In the genomic region with DNA sequence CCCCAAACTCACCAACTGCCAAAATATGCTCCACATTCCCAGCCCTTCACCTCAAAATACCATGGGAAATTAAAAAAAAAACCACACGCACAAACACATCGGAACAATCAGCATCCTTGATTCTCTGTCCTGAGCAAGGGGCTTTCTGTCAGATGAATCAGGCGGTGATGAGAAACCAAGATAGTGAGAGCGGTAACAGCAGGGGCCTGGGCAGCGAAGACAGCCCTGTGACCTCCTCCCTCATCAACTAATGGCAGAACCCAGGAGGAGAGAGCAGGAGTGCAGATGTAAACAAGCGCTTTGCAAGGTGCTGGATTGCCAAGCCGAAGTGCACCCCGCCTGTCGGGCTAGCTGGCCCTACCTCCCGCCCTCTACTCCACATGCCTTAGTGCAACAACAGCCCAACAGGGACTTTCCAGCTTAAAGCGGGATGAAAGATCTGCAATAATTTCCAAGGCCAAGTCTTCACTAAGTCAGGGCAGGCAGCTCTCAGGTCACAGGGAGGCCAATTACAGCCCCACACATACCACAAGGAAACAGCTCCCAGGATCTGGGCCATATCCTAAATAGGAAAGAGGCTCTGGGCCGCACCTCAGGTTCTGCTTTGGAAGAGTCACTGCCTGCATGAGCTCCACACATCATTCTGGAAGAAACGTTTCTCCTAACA, we compare ENCODE assay signal across 12 cellular contexts.
DNase-seq lines count a peak whose midpoint lies in the region; ATAC-seq and TF ChIP-seq lines count a peak whose summit lies in the region.
"Had no signal": no experiment of that assay in that cellular context is flagged by ENCODE, and none has a peak within 500 bp of the region (broad histone marks: within the 10 kb centered on the region; RNA-seq: fewer than 3 reads in every experiment).

No MANE protein-coding gene starts in this region.

- DNase-seq in fibroblast of lung (ENCODE audit: low read depth in 2 of 2), result peak in 1 of 2 donors; percentile 10
- DNase-seq in stimulated activated naive CD8-positive, alpha-beta T cell treated with anti-CD3 and anti-CD28 coated beads, Interleukin-15, Interleukin-2, amounts not matched to agents 100 U/mL and 50 U/mL, for 24 hours, result no peak
- DNase-seq in stimulated activated CD4-positive, alpha-beta T cell treated with anti-CD3 and anti-CD28 coated beads, Interleukin-2, amount 100 ng/mL, for 24 hours, result no peak
- DNase-seq in NCI-H1417 treated with DMSO at 0.1 percent for 48 hours (lab: John Stamatoyannopoulos, UW), result no peak
- DNase-seq: activated CD4-positive, alpha-beta memory T cell treated with anti-CD3 and anti-CD28 coated beads for 36 hours; activated naive CD8-positive, alpha-beta T cell treated with anti-CD3 and anti-CD28 coated beads, Interleukin-2, amount 10 ng/mL, durations not matched to agents 7 days and 5 days; Calu3; NCI-H1436 had no signal

- no peak for TF ChIP-seq CTCF in fibroblast of lung (conservative IDR thresholded peaks at IDR 0.05 in 1 of 2, IDR thresholded peaks at IDR 0.05 in 1 of 2; ENCODE audit: low read depth in 1 of 2, low read length in 2 of 2)

- H3K27me3 ChIP-seq in HUES48 (ENCODE audit: control insufficient read depth, insufficient read depth, low read length), result no peaks in the 10 kb centered on the region
- H3K27me3 ChIP-seq in fibroblast of lung (ENCODE audit: control insufficient read depth, insufficient read depth, low read length), result no peaks in the 10 kb centered on the region
- no peaks in the 10 kb centered on the region for H3K27me3 ChIP-seq in mucosa of rectum (ENCODE audit: control insufficient read depth in 2 of 2, insufficient read depth in 2 of 2, low read length in 2 of 2)

- H3K27ac ChIP-seq in HUES48 (ENCODE audit: low read depth, low read length) (peak overlapping the region; percentile 59), fibroblast of lung (ENCODE audit: insufficient read depth, low read length) (no peak overlapping the region), mucosa of rectum (ENCODE audit: low read depth in 2 of 2, low read length in 2 of 2) (peak overlapping the region; percentile 30 to 66), temporal lobe (ENCODE audit: low read depth, low read length) (peak overlapping the region; percentile 51)

- H3K4me3 ChIP-seq in HUES48 (ENCODE audit: low read depth, low read length), result no peak overlapping the region
- peak overlapping the region in 1 of 4 experiments; percentile 15 for H3K4me3 ChIP-seq in fibroblast of lung (replicated peaks in 1 of 4; ENCODE audit: control extremely low read depth in 1 of 4, insufficient read depth in 1 of 4, low read depth in 3 of 4, low read length in 4 of 4)
- H3K4me3 ChIP-seq in mucosa of rectum (ENCODE audit: low read length in 2 of 2), result no peak overlapping the region

- peak overlapping the region; percentile 17 for H3K4me2 ChIP-seq in fibroblast of lung (ENCODE audit: extremely low read depth, insufficient read depth, low read length)

- H3K79me2 ChIP-seq in fibroblast of lung (ENCODE audit: control insufficient read depth, insufficient read depth, low read length), result no peaks in the 10 kb centered on the region

- ATAC-seq in stimulated activated naive CD8-positive, alpha-beta T cell treated with anti-CD3 and anti-CD28 coated beads, Interleukin-15, Interleukin-2, amounts not matched to agents 100 U/mL and 50 U/mL, for 24 hours, result no peak
- ATAC-seq in GM18519 (IDR thresholded peaks at IDR 0.05; ENCODE audit: low FRiP score, unreplicated experiment), result no peak

- H3K4me1 ChIP-seq in HUES48 (ENCODE audit: control insufficient read depth, insufficient read depth, low read length) (no peaks in the 10 kb centered on the region), fibroblast of lung (ENCODE audit: control insufficient read depth, extremely low read depth, insufficient read depth, low read length) (peaks cover 2% of the 10 kb centered on the region), mucosa of rectum (ENCODE audit: control insufficient read depth in 2 of 2, insufficient read depth in 2 of 2, low read length in 2 of 2) (peaks cover 0 to 7% of the 10 kb centered on the region in 2 donors)

- no peak overlapping the region for H2AFZ ChIP-seq in fibroblast of lung (ENCODE audit: low read length)

- no peaks in the 10 kb centered on the region for H3K9me3 ChIP-seq in HUES48 (ENCODE audit: control insufficient read depth, insufficient read depth, low read length)
- H3K9me3 ChIP-seq in fibroblast of lung (ENCODE audit: control insufficient read depth, insufficient read depth, low read depth, low read length), result no peaks in the 10 kb centered on the region
- H3K9me3 ChIP-seq in mucosa of rectum (ENCODE audit: control insufficient read depth in 2 of 2, low read length in 2 of 2), result no peaks in the 10 kb centered on the region

- H3K9ac ChIP-seq in HUES48 (ENCODE audit: low read depth, low read length) (no peak overlapping the region), fibroblast of lung (ENCODE audit: insufficient read depth, low read length) (no peak overlapping the region), mucosa of rectum (ENCODE audit: low read depth in 1 of 2, low read length in 2 of 2) (no peak overlapping the region)

- H3K36me3 ChIP-seq in HUES48 (ENCODE audit: control insufficient read depth, insufficient read depth, low read length), result no peaks in the 10 kb centered on the region
- no peaks in the 10 kb centered on the region for H3K36me3 ChIP-seq in fibroblast of lung (ENCODE audit: control insufficient read depth, insufficient read depth, low read length)
- peaks cover 28 to 30% of the 10 kb centered on the region in 2 donors for H3K36me3 ChIP-seq in mucosa of rectum (ENCODE audit: control insufficient read depth in 2 of 2, insufficient read depth in 2 of 2, low read length in 2 of 2)

- H4K20me1 ChIP-seq in fibroblast of lung (ENCODE audit: control insufficient read depth, extremely low read depth, insufficient read depth, low read length), result no peaks in the 10 kb centered on the region
